Comparison of ENCODE assay signal across 20 cellular contexts in the genomic region with DNA sequence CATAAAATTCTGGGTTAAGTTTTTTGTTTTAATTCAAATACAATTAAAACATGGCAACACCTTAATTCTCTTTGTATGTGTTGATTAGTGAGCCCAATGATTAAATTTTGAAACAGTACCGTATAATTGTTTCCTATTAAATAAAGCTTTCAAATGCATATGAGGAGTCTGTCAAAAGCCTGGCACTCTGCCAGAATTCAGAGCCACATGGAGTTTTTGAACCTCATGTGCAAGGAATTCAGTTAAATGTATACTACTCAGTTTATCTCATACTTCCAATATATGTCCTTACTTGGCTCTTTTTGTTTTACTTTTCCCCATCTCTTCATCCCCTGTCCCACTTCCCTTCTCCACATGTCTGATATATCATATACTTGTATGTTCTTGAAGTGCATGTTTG.
DNase-seq lines count a peak whose midpoint lies in the region; TF ChIP-seq lines count a peak whose summit lies in the region.
"Had no signal": no experiment of that assay in that cellular context is flagged by ENCODE, and none has a peak within 500 bp of the region (broad histone marks: within the 10 kb centered on the region; RNA-seq: fewer than 3 reads in every experiment).

No MANE protein-coding gene starts in this region.

- POLR2A ChIA-PET in MCF 10A (lab: Yijun Ruan, JAX), result no interaction called here

- BruUV-seq in MCF 10A (replicated peaks; lab: Mats Ljungman, UMichigan), result no TSS peak

- H3K27ac Mint-ChIP-seq in MCF 10A (ENCODE audit: low read depth, unreplicated experiment) (no peak overlapping the region), mesothelial cell of epicardium (no peak overlapping the region)
- H3K27ac Mint-ChIP-seq: activated CD4-positive, alpha-beta T cell treated with anti-CD3 and anti-CD28 coated beads, Interleukin-2, amount 10 ng/mL, durations not matched to agents 7 days and 5 days; B cell; HFFc6; T-helper 1 cell treated with Interleukin-12 subunit alpha and Interleukin-12 subunit beta and Interleukin-4 antibody, amounts not matched to agents 30 μg/mL and 1 μg/mL, for 36 hours; type B pancreatic cell had no signal

- H3K36me3 ChIP-seq in breast epithelium (no peaks in the 10 kb centered on the region), adipocyte (ENCODE audit: control insufficient read depth, insufficient read depth, low read length, severe bottlenecking) (no peaks in the 10 kb centered on the region)
- H3K36me3 ChIP-seq: gastrocnemius medialis had no signal

- H3K9me3 ChIP-seq in breast epithelium (no peaks in the 10 kb centered on the region), adipocyte (ENCODE audit: control insufficient read depth, low read length) (no peaks in the 10 kb centered on the region)
- H3K9me3 ChIP-seq: gastrocnemius medialis had no signal

- no peak overlapping the region for H3K9ac ChIP-seq in adipocyte (ENCODE audit: low read length)

- no peaks in the 10 kb centered on the region for H3K27me3 Mint-ChIP-seq in MCF 10A (ENCODE audit: insufficient read depth, unreplicated experiment)
- H3K27me3 Mint-ChIP-seq in mesothelial cell of epicardium (ENCODE audit: low read depth), result no peaks in the 10 kb centered on the region
- H3K27me3 Mint-ChIP-seq: type B pancreatic cell had no signal

- intact Hi-C loops in MCF 10A (cut with micrococcal nuclease), result no loop called here
- intact Hi-C loops in breast epithelium (cut with DNase I; ENCODE audit: low total_unique reads), result no loop called here

- H3K4me3 Mint-ChIP-seq in MCF 10A (ENCODE audit: unreplicated experiment), result no peak overlapping the region
- H3K4me3 Mint-ChIP-seq in mesothelial cell of epicardium, result no peak overlapping the region
- H3K4me3 Mint-ChIP-seq: activated CD4-positive, alpha-beta T cell treated with anti-CD3 and anti-CD28 coated beads, Interleukin-2, amount 10 ng/mL, durations not matched to agents 7 days and 5 days; B cell; HFFc6; T-helper 1 cell treated with Interleukin-12 subunit alpha and Interleukin-12 subunit beta and Interleukin-4 antibody, amounts not matched to agents 30 μg/mL and 1 μg/mL, for 36 hours; type B pancreatic cell had no signal

- H3K36me3 Mint-ChIP-seq in MCF 10A (ENCODE audit: insufficient read depth, unreplicated experiment) (no peaks in the 10 kb centered on the region), mesothelial cell of epicardium (no peaks in the 10 kb centered on the region)
- H3K36me3 Mint-ChIP-seq: type B pancreatic cell had no signal

- TF ChIP-seq CTCF in MCF 10A (IDR thresholded peaks at IDR 0.05; ENCODE audit: unreplicated experiment) (no peak), breast epithelium (IDR thresholded peaks at IDR 0.05) (no peak), mesothelial cell of epicardium (IDR thresholded peaks at IDR 0.05; ENCODE audit: unreplicated experiment) (no peak)

- no peak overlapping the region for H3K27ac ChIP-seq in breast epithelium
- H3K27ac ChIP-seq: 22Rv1, gastrocnemius medialis had no signal

- no peak for TF ChIP-seq POLR2A in breast epithelium (IDR thresholded peaks at IDR 0.05)

- H3K9me3 Mint-ChIP-seq in MCF 10A (ENCODE audit: unreplicated experiment), result no peaks in the 10 kb centered on the region
- no peaks in the 10 kb centered on the region for H3K9me3 Mint-ChIP-seq in mesothelial cell of epicardium
- H3K9me3 Mint-ChIP-seq: activated CD4-positive, alpha-beta T cell treated with anti-CD3 and anti-CD28 coated beads, Interleukin-2, amount 10 ng/mL, durations not matched to agents 7 days and 5 days; HFFc6; T-helper 1 cell treated with Interleukin-12 subunit alpha and Interleukin-12 subunit beta and Interleukin-4 antibody, amounts not matched to agents 30 μg/mL and 1 μg/mL, for 36 hours; type B pancreatic cell had no signal

- H3K27me3 ChIP-seq in breast epithelium (no peaks in the 10 kb centered on the region), adipocyte (replicated peaks; ENCODE audit: control insufficient read depth, insufficient read depth, low read length) (no peaks in the 10 kb centered on the region)
- H3K27me3 ChIP-seq: gastrocnemius medialis had no signal

- CTCF ChIA-PET in MCF 10A (lab: Yijun Ruan, JAX), result interaction anchor here (0.6 to 1.5 kb wide), 3 partner anchors 261 to 435 kb away, joined by 3 to 5 read pairs (median 3); no protein-coding TSS in a partner anchor

- H3K4me3 ChIP-seq in breast epithelium (no peak overlapping the region), adipocyte (ENCODE audit: low read length) (no peak overlapping the region)
- H3K4me3 ChIP-seq: gastrocnemius medialis had no signal

- DNase-seq in DMS 273 (lab: John Stamatoyannopoulos, UW; ENCODE audit: unreplicated experiment) (peak; percentile 63), DMS 273 treated with DMSO at 0.1 percent for 48 hours (lab: John Stamatoyannopoulos, UW) (no peak), MCF 10A (ENCODE audit: unreplicated experiment) (peak; percentile 21), breast epithelium (ENCODE audit: low spot score in 2 of 2) (no peak), adipocyte (ENCODE audit: low read depth) (peak; percentile 27), mesothelial cell of epicardium (ENCODE audit: low spot score in 2 of 2, unreplicated experiment in 2 of 2) (no peak), hepatic stellate cell (ENCODE audit: low spot score) (no peak), cortex of kidney (lab: John Stamatoyannopoulos, UW) (no peak)
- DNase-seq: activated CD4-positive, alpha-beta T cell treated with anti-CD3 and anti-CD28 coated beads, Interleukin-2, amount 10 ng/mL, durations not matched to agents 7 days and 5 days; activated effector memory CD4-positive, alpha-beta T cell treated with Interleukin-2 at 50 U/mL for 16 hours; gastrocnemius medialis; mammary epithelial cell; NCI-H2029 treated with DMSO at 0.1 percent for 48 hours; NCI-H526 treated with DMSO at 0.1 percent for 48 hours; stimulated activated CD8-positive, alpha-beta memory T cell treated with anti-CD3 and anti-CD28 coated beads, Interleukin-4, amount 100 ng/mL, for 48 hours had no signal

- no peaks in the 10 kb centered on the region for H3K4me1 ChIP-seq in breast epithelium
- peaks cover 4% of the 10 kb centered on the region for H3K4me1 ChIP-seq in adipocyte (ENCODE audit: control insufficient read depth, insufficient read depth, low read length)
- H3K4me1 ChIP-seq: gastrocnemius medialis had no signal

- no peaks in the 10 kb centered on the region for H3K4me1 Mint-ChIP-seq in MCF 10A (ENCODE audit: insufficient read depth, unreplicated experiment)
- peaks cover 8% of the 10 kb centered on the region for H3K4me1 Mint-ChIP-seq in mesothelial cell of epicardium
- H3K4me1 Mint-ChIP-seq: activated CD4-positive, alpha-beta T cell treated with anti-CD3 and anti-CD28 coated beads, Interleukin-2, amount 10 ng/mL, durations not matched to agents 7 days and 5 days; B cell had no signal

Comparison
In these comparisons a context has a peak if more than half of its experiments do, and no peak if none do; other contexts are left out.
1. DNase-seq: peak in DMS 273 (single experiment), MCF 10A (single experiment) and adipocyte (single experiment); none in DMS 273 treated with DMSO at 0.1 percent for 48 hours (single experiment), breast epithelium (0 of 2), mesothelial cell of epicardium (0 of 2), hepatic stellate cell (single experiment) and cortex of kidney (single experiment).